Comparison of ENCODE assay signal across 16 cellular contexts in the genomic region with DNA sequence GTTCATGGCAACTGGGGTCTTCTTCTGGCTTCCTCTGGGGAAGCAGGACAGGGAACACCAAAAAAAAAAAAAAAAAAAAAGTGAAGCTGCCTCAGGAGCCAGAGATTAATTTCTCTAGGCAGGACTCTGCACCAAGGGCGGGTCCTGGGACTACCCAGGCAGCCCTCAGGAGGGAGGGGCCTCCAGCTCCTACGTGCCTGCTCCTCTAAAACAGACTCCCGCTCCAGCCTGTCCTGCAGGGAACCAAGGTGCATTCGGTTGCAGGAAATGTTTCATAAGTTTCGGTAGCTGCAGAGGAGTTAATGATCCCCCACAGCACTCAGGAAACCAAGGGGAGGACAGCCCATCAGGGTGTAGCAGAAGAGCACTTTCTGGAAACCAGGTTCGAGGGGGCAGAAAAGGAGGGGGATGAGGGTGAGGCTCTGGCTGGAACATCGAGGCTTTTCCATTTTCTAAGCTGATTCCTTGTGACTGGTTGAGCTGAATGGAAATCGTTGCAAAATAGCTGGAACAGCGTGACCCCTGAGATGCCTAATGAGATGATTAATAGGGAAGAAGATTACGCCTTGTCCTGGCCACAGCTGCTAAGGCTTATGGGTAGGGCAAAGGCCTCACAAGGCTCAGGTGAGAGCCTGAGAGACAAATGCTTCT.
DNase-seq lines count a peak whose midpoint lies in the region; ATAC-seq and TF ChIP-seq lines count a peak whose summit lies in the region.
"Had no signal": no experiment of that assay in that cellular context is flagged by ENCODE, and none has a peak within 500 bp of the region (broad histone marks: within the 10 kb centered on the region; RNA-seq: fewer than 3 reads in every experiment).

No MANE protein-coding gene starts in this region.

- TF ChIP-seq CTCF in Peyer's patch (IDR thresholded peaks at IDR 0.05) (no peak), epithelial cell of proximal tubule (conservative IDR thresholded peaks at IDR 0.05; ENCODE audit: low read depth, low read length) (no peak)

- no peaks in the 10 kb centered on the region for H3K27me3 ChIP-seq in Peyer's patch

- intact Hi-C loops in left colon (cut with DNase I, micrococcal nuclease): no loop called here
- intact Hi-C loops in sciatic nerve (cut with DNase I): no loop called here

- H3K4me3 ChIP-seq in Peyer's patch (peak overlapping the region in 2 of 4 donors; percentile 20 to 36), epithelial cell of proximal tubule (ENCODE audit: low read depth, low read length) (peak overlapping the region; percentile 72)
- H3K4me3 ChIP-seq: GM12878 had no signal

- H3K36me3 Mint-ChIP-seq in activated naive CD8-positive, alpha-beta T cell treated with anti-CD3 and anti-CD28 coated beads, Interleukin-2, amount 50 U/mL, for 24 hours (ENCODE audit: low read depth): no peaks in the 10 kb centered on the region

- H3K27me3 Mint-ChIP-seq in activated naive CD8-positive, alpha-beta T cell treated with anti-CD3 and anti-CD28 coated beads, Interleukin-2, amount 50 U/mL, for 24 hours: no peaks in the 10 kb centered on the region

- H3K36me3 ChIP-seq in Peyer's patch: no peaks in the 10 kb centered on the region

- DNase-seq in Peyer's patch (peak in 2 of 3 donors; percentile 76 to 84), epithelial cell of proximal tubule (ENCODE audit: low read depth) (peak; percentile 88), left colon (peak; percentile 58 to 66), sciatic nerve (ENCODE audit: low spot score) (no peak), DMS 273 treated with DMSO at 0.1 percent for 48 hours (lab: John Stamatoyannopoulos, UW) (no peak)
- no peak for DNase-seq in activated naive CD8-positive, alpha-beta T cell treated with anti-CD3 and anti-CD28 coated beads, Interleukin-2, amount 50 U/mL, for 24 hours
- DNase-seq: activated effector memory CD4-positive, alpha-beta T cell treated with anti-CD3 and anti-CD28 coated beads, Interleukin-2, amount 50 U/mL, for 16 hours; foreskin fibroblast; KBM-7; NCI-H1105 treated with DMSO at 0.1 percent for 48 hours; occipital lobe; Right ventricle myocardium superior; stimulated activated naive CD8-positive, alpha-beta T cell treated with anti-CD3 and anti-CD28 coated beads, Interleukin-15, Interleukin-2, amounts not matched to agents 100 U/mL and 50 U/mL, for 24 hours had no signal

- H3K9me3 ChIP-seq in Peyer's patch: no peaks in the 10 kb centered on the region

- H3K27ac Mint-ChIP-seq in activated naive CD8-positive, alpha-beta T cell treated with anti-CD3 and anti-CD28 coated beads, Interleukin-2, amount 50 U/mL, for 24 hours: no peak overlapping the region

- H3K4me1 ChIP-seq in Peyer's patch: peaks cover 0 to 13% (median 0%) of the 10 kb centered on the region in 4 donors

- H3K4me1 Mint-ChIP-seq in activated naive CD8-positive, alpha-beta T cell treated with anti-CD3 and anti-CD28 coated beads, Interleukin-2, amount 50 U/mL, for 24 hours: no peaks in the 10 kb centered on the region

- no peak for TF ChIP-seq POLR2A in Peyer's patch (IDR thresholded peaks at IDR 0.05)

- ATAC-seq in left colon: peak; percentile 99
- peak; percentile 88 for ATAC-seq in sciatic nerve
- no peak for ATAC-seq in HG03457 (IDR thresholded peaks at IDR 0.05; ENCODE audit: unreplicated experiment)
- no peak for ATAC-seq in HG03460 (IDR thresholded peaks at IDR 0.05; ENCODE audit: unreplicated experiment)
- ATAC-seq in activated naive CD8-positive, alpha-beta T cell treated with anti-CD3 and anti-CD28 coated beads, Interleukin-2, amount 50 U/mL, for 24 hours: no peak
- ATAC-seq: GM12878; stimulated activated naive CD8-positive, alpha-beta T cell treated with anti-CD3 and anti-CD28 coated beads, Interleukin-15, Interleukin-2, amounts not matched to agents 100 U/mL and 50 U/mL, for 24 hours had no signal

- H3K9me3 Mint-ChIP-seq in activated naive CD8-positive, alpha-beta T cell treated with anti-CD3 and anti-CD28 coated beads, Interleukin-2, amount 50 U/mL, for 24 hours: no peaks in the 10 kb centered on the region

- no peak overlapping the region for H3K4me3 Mint-ChIP-seq in activated naive CD8-positive, alpha-beta T cell treated with anti-CD3 and anti-CD28 coated beads, Interleukin-2, amount 50 U/mL, for 24 hours

- H3K27ac ChIP-seq in Peyer's patch: peak overlapping the region in 2 of 4 donors; percentile 63 to 80

Comparison
In these comparisons a context has a peak if more than half of its experiments do, and no peak if none do; other contexts are left out.
1. DNase-seq: peak in Peyer's patch (2 of 3), epithelial cell of proximal tubule (single experiment) and left colon (2 of 2); none in sciatic nerve (single experiment), DMS 273 treated with DMSO at 0.1 percent for 48 hours (single experiment) and activated naive CD8-positive, alpha-beta T cell treated with anti-CD3 and anti-CD28 coated beads, Interleukin-2, amount 50 U/mL, for 24 hours (single experiment).
2. ATAC-seq: peak in left colon (single experiment) and sciatic nerve (single experiment); none in HG03457 (single experiment), HG03460 (single experiment) and activated naive CD8-positive, alpha-beta T cell treated with anti-CD3 and anti-CD28 coated beads, Interleukin-2, amount 50 U/mL, for 24 hours (single experiment).